In the genomic region with DNA sequence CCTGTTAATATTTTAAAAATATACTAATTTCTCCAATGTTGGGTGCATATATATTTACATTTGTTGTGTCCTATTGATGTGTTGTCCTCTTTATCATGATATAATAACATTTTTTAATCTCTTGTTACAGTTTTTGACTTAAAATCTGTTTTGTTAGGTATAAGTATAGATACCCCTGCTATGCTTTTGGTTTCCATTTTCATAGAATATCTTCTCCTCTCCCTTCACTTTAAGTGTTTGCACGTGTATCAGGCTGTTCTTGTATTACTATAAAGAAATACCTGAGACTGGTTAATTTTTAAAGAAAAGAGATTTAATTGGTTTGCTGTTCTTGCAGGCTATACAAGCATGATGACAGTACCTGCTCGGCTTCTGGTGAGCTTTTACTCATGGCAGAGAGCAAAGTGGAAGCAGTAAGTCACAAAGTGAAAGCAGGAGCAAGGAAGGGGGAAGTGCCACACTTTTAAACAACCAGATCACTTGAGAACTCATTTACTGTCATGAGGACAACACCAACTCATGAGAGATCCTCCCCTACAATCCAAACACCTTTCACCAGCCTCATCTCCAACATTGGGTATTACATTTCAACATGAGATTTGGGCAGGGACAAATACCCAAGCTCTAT, we compare ENCODE assay signal across 17 cellular contexts.
DNase-seq lines count a peak whose midpoint lies in the region; ATAC-seq and TF ChIP-seq lines count a peak whose summit lies in the region.
"Had no signal": no experiment of that assay in that cellular context is flagged by ENCODE, and none has a peak within 500 bp of the region (broad histone marks: within the 10 kb centered on the region; RNA-seq: fewer than 3 reads in every experiment).

No MANE protein-coding gene starts in this region.

- H3K9me3 Mint-ChIP-seq in activated naive CD4-positive, alpha-beta T cell treated with anti-CD3 and anti-CD28 coated beads, Interleukin-2, amount 10 ng/mL, durations not matched to agents 7 days and 5 days, result peaks cover 12% of the 10 kb centered on the region

- no peaks in the 10 kb centered on the region for H3K36me3 Mint-ChIP-seq in activated naive CD4-positive, alpha-beta T cell treated with anti-CD3 and anti-CD28 coated beads, Interleukin-2, amount 10 ng/mL, durations not matched to agents 7 days and 5 days
- H3K36me3 Mint-ChIP-seq: activated naive CD8-positive, alpha-beta T cell treated with anti-CD3 and anti-CD28 coated beads, Interleukin-2, amount 10 ng/mL, durations not matched to agents 7 days and 5 days had no signal

- no peaks in the 10 kb centered on the region for H3K9me3 ChIP-seq in prostate gland

- no peaks in the 10 kb centered on the region for H3K27me3 Mint-ChIP-seq in activated naive CD4-positive, alpha-beta T cell treated with anti-CD3 and anti-CD28 coated beads, Interleukin-2, amount 10 ng/mL, durations not matched to agents 7 days and 5 days
- H3K27me3 Mint-ChIP-seq: activated naive CD8-positive, alpha-beta T cell treated with anti-CD3 and anti-CD28 coated beads, Interleukin-2, amount 10 ng/mL, durations not matched to agents 7 days and 5 days; B cell had no signal

- DNase-seq in prostate gland (ENCODE audit: low spot score) (no peak), COR-L47 (lab: John Stamatoyannopoulos, UW) (no peak), GM19238 (ENCODE audit: insufficient read length, low spot score) (no peak)
- DNase-seq in activated naive CD4-positive, alpha-beta T cell treated with anti-CD3 and anti-CD28 coated beads, Interleukin-2, amount 10 ng/mL, durations not matched to agents 7 days and 5 days, result no peak
- DNase-seq: activated CD8-positive, alpha-beta T cell treated with anti-CD3 and anti-CD28 coated beads, Interleukin-2, amount 10 ng/mL, durations not matched to agents 7 days and 5 days; activated naive CD8-positive, alpha-beta T cell treated with anti-CD3 and anti-CD28 coated beads, Interleukin-2, amount 10 ng/mL, durations not matched to agents 7 days and 5 days; NCI-H1694; stimulated activated naive CD4-positive, alpha-beta T cell; transverse colon had no signal

- no peak for TF ChIP-seq POLR2A in prostate gland (IDR thresholded peaks at IDR 0.05)

- peak; percentile 80 for ATAC-seq in GM18909 (IDR thresholded peaks at IDR 0.05; ENCODE audit: poor library complexity, unreplicated experiment)
- peak; percentile 83 for ATAC-seq in GM21515 (IDR thresholded peaks at IDR 0.05; ENCODE audit: unreplicated experiment)
- peak; percentile 60 for ATAC-seq in HG03159 (IDR thresholded peaks at IDR 0.05; ENCODE audit: unreplicated experiment)
- ATAC-seq: activated CD8-positive, alpha-beta T cell treated with anti-CD3 and anti-CD28 coated beads, Interleukin-2, amount 10 ng/mL, durations not matched to agents 7 days and 5 days; left lobe of liver had no signal

- H3K36me3 ChIP-seq in prostate gland, result no peaks in the 10 kb centered on the region
- H3K36me3 ChIP-seq: breast epithelium, transverse colon had no signal

- CTCF ChIA-PET in activated naive CD4-positive, alpha-beta T cell treated with anti-CD3 and anti-CD28 coated beads, Interleukin-2, amount 10 ng/mL, durations not matched to agents 7 days and 5 days (lab: Charles Lee), result no interaction called here

- WGBS in prostate gland, result 34% methylated on average over 2 of the region's 2 CpGs

- no peak overlapping the region for H3K27ac ChIP-seq in prostate gland
- H3K27ac ChIP-seq: breast epithelium, epithelial cell of prostate, transverse colon had no signal

- H3K4me1 ChIP-seq in prostate gland (replicated peaks), result no peaks in the 10 kb centered on the region
- H3K4me1 ChIP-seq: breast epithelium, transverse colon had no signal

- H3K4me3 Mint-ChIP-seq in activated naive CD4-positive, alpha-beta T cell treated with anti-CD3 and anti-CD28 coated beads, Interleukin-2, amount 10 ng/mL, durations not matched to agents 7 days and 5 days, result no peak overlapping the region
- H3K4me3 Mint-ChIP-seq: activated CD8-positive, alpha-beta T cell treated with anti-CD3 and anti-CD28 coated beads, Interleukin-2, amount 10 ng/mL, durations not matched to agents 7 days and 5 days; activated naive CD8-positive, alpha-beta T cell treated with anti-CD3 and anti-CD28 coated beads, Interleukin-2, amount 10 ng/mL, durations not matched to agents 7 days and 5 days; activated T-helper 1 cell treated with anti-CD3 and anti-CD28 coated beads, Interleukin-12 subunit alpha, Interleukin-12 subunit beta, Interleukin-2, Interleukin-4 antibody, amounts not matched to agents 30 ng/mL and 10 ng/mL and 1 ng/mL, durations not matched to agents 14 hours and 24 hours and 36 hours; B cell had no signal

- H3K4me1 Mint-ChIP-seq in activated naive CD4-positive, alpha-beta T cell treated with anti-CD3 and anti-CD28 coated beads, Interleukin-2, amount 10 ng/mL, durations not matched to agents 7 days and 5 days, result no peaks in the 10 kb centered on the region
- H3K4me1 Mint-ChIP-seq: activated naive CD8-positive, alpha-beta T cell treated with anti-CD3 and anti-CD28 coated beads, Interleukin-2, amount 10 ng/mL, durations not matched to agents 7 days and 5 days; B cell had no signal

- H3K4me3 ChIP-seq in prostate gland, result no peak overlapping the region
- H3K4me3 ChIP-seq: breast epithelium, transverse colon had no signal

- TF ChIP-seq CTCF in prostate gland (IDR thresholded peaks at IDR 0.05), result no peak

- intact Hi-C loops in prostate gland (cut with DNase I), result no loop called here

- H3K27me3 ChIP-seq in prostate gland (replicated peaks; ENCODE audit: insufficient read depth), result no peaks in the 10 kb centered on the region
- H3K27me3 ChIP-seq: breast epithelium, transverse colon had no signal

- no peak overlapping the region for H3K27ac Mint-ChIP-seq in activated naive CD4-positive, alpha-beta T cell treated with anti-CD3 and anti-CD28 coated beads, Interleukin-2, amount 10 ng/mL, durations not matched to agents 7 days and 5 days
- H3K27ac Mint-ChIP-seq: activated CD8-positive, alpha-beta T cell treated with anti-CD3 and anti-CD28 coated beads, Interleukin-2, amount 10 ng/mL, durations not matched to agents 7 days and 5 days; activated naive CD8-positive, alpha-beta T cell treated with anti-CD3 and anti-CD28 coated beads, Interleukin-2, amount 10 ng/mL, durations not matched to agents 7 days and 5 days; activated T-helper 1 cell treated with anti-CD3 and anti-CD28 coated beads, Interleukin-12 subunit alpha, Interleukin-12 subunit beta, Interleukin-2, Interleukin-4 antibody, amounts not matched to agents 30 ng/mL and 10 ng/mL and 1 ng/mL, durations not matched to agents 14 hours and 24 hours and 36 hours; B cell had no signal
